Comparison of ENCODE assay signal across 16 cellular contexts in genomic region chr2:238868067-238868524, GRCh38. TPM values are rescaled to one million over a fixed set of nuclear protein-coding genes. Genes with fewer than 3 reads are reported as not detected.
DNase-seq lines count a peak whose midpoint lies in the region; ATAC-seq and TF ChIP-seq lines count a peak whose summit lies in the region.
"Had no signal": no experiment of that assay in that cellular context is flagged by ENCODE, and none has a peak within 500 bp of the region (broad histone marks: within the 10 kb centered on the region; RNA-seq: fewer than 3 reads in every experiment).

No MANE protein-coding gene starts in this region.

- H3K4me1 ChIP-seq in rectal smooth muscle tissue (ENCODE audit: control insufficient read depth, insufficient read depth, low read length) = peaks cover 41% of the 10 kb centered on the region

- DNase-seq in AG08395 (ENCODE audit: low spot score) (peak; percentile 50), MG63 (peak; percentile 82), fibroblast of peridontal ligament (ENCODE audit: extremely low read depth) (peak; percentile 50), GM10248 (ENCODE audit: extremely low spot score) (no peak), NCI-H1092 treated with DMSO at 0.1 percent for 48 hours (lab: John Stamatoyannopoulos, UW) (no peak)
- DNase-seq in stimulated activated CD4-positive, alpha-beta T cell treated with anti-CD3 and anti-CD28 coated beads, Interleukin-4, amount 100 ng/mL, for 4 hours = no peak
- DNase-seq: DMS 273 treated with DMSO at 0.1 percent for 48 hours, hippocampal formation, natural killer cell, NCI-H2171 treated with DMSO at 0.1 percent for 48 hours, small intestine had no signal

- H3K9ac ChIP-seq in rectal smooth muscle tissue (ENCODE audit: low read length) = no peak overlapping the region

- no peaks in the 10 kb centered on the region for H3K27me3 ChIP-seq in MG63
- no peaks in the 10 kb centered on the region for H3K27me3 ChIP-seq in rectal smooth muscle tissue (ENCODE audit: control insufficient read depth, insufficient read depth, low read length)

- POLR2A ChIA-PET in GM10248 (lab: Yijun Ruan, JAX) = no interaction called here

- H3K36me3 ChIP-seq in MG63 (peaks cover 8% of the 10 kb centered on the region), rectal smooth muscle tissue (ENCODE audit: control insufficient read depth, insufficient read depth, low read length) (no peaks in the 10 kb centered on the region)
- H3K36me3 ChIP-seq: left lung had no signal

- ATAC-seq in GM19463 (IDR thresholded peaks at IDR 0.05; ENCODE audit: unreplicated experiment) = no peak

- H3K9me3 ChIP-seq in MG63 = no peaks in the 10 kb centered on the region
- H3K9me3 ChIP-seq: left lung had no signal

- CTCF ChIA-PET in GM10248 (lab: Yijun Ruan, JAX) = no interaction called here

- no peak for TF ChIP-seq CTCF in GM10248 (IDR thresholded peaks at IDR 0.05; ENCODE audit: control extremely low read depth, extremely low read depth, low read depth, missing control alignments)

- H3K27ac ChIP-seq in rectal smooth muscle tissue (ENCODE audit: low read depth, low read length) = peak overlapping the region; percentile 67
- H3K27ac ChIP-seq: VCaP had no signal

- H3K4me3 ChIP-seq in MG63 = no peak overlapping the region
- H3K4me3 ChIP-seq in rectal smooth muscle tissue (ENCODE audit: low read length) = no peak overlapping the region
- H3K4me3 ChIP-seq: left lung had no signal

RNA-seq across cellular contexts. Expression of gene TWIST2, which starts 20.2 kb away (rescaled TPM):
- 40.5 and 66.9 TPM in 2 replicates for total RNA-seq in MG63 (2014; rRNA removed; shearing (Covaris generic); ENCODE audit: low replicate concordance)
- total RNA-seq: B cell, natural killer cell had no signal

Comparison
In these comparisons a context has a peak if more than half of its experiments do, and no peak if none do; other contexts are left out.
1. DNase-seq: peak in AG08395 (single experiment), MG63 (single experiment) and fibroblast of peridontal ligament (single experiment); none in GM10248 (single experiment), NCI-H1092 treated with DMSO at 0.1 percent for 48 hours (single experiment) and stimulated activated CD4-positive, alpha-beta T cell treated with anti-CD3 and anti-CD28 coated beads, Interleukin-4, amount 100 ng/mL, for 4 hours (0 of 2).